8 cellular contexts compared by ENCODE assay signal in the genomic region with DNA sequence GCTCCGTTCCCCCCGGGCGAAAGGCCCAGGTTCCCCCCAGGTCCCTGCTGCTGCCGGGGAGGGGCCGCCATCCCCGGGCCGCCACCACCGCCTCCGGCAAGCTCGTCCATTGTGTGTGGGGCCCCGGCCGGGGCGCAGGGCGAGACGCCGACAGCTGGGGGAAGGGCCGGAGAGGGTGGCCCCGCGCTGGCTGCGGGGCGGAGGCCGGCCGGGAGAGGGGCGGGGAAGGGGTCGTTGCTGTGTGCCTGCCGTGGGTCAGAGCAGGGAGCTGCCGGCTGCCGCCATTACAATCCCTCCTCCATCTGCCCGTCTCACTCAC. TPM values are rescaled to one million over a fixed set of nuclear protein-coding genes. Genes with fewer than 3 reads are reported as not detected.
DNase-seq lines count a peak whose midpoint lies in the region; ATAC-seq and TF ChIP-seq lines count a peak whose summit lies in the region.

A gene with protein sequence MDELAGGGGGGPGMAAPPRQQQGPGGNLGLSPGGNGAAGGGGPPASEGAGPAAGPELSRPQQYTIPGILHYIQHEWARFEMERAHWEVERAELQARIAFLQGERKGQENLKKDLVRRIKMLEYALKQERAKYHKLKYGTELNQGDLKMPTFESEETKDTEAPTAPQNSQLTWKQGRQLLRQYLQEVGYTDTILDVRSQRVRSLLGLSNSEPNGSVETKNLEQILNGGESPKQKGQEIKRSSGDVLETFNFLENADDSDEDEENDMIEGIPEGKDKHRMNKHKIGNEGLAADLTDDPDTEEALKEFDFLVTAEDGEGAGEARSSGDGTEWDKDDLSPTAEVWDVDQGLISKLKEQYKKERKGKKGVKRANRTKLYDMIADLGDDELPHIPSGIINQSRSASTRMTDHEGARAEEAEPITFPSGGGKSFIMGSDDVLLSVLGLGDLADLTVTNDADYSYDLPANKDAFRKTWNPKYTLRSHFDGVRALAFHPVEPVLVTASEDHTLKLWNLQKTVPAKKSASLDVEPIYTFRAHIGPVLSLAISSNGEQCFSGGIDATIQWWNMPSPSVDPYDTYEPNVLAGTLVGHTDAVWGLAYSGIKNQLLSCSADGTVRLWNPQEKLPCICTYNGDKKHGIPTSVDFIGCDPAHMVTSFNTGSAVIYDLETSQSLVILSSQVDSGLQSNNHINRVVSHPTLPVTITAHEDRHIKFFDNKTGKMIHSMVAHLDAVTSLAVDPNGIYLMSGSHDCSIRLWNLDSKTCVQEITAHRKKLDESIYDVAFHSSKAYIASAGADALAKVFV (minus strand): TSS at position 304 of the 319 bp plus-strand sequence. CDS start 194 bp downstream, at position 110.

- H3K36me3 ChIP-seq in esophagus muscularis mucosa, result no peaks in the 10 kb centered on the region
- H3K36me3 ChIP-seq in neuron (ENCODE audit: insufficient read depth, low read length), result peaks cover 13% of the 10 kb centered on the region

- H3K4me3 ChIP-seq in esophagus muscularis mucosa (peak within 1 kb of the TSS; percentile 81 to 100 (median 90)), neuron (ENCODE audit: low read length) (peak within 1 kb of the TSS; percentile 76)

- no peak for TF ChIP-seq CTCF in esophagus muscularis mucosa (IDR thresholded peaks at IDR 0.05)

- H3K27me3 ChIP-seq in esophagus muscularis mucosa (peaks cover 0 to 3% (median 0%) of the 10 kb centered on the region in 4 donors), neuron (ENCODE audit: insufficient read depth, low read length) (no peaks in the 10 kb centered on the region)

- H3K9me3 ChIP-seq in esophagus muscularis mucosa, result no peaks in the 10 kb centered on the region
- no peaks in the 10 kb centered on the region for H3K9me3 ChIP-seq in neuron (ENCODE audit: low read length)

- intact Hi-C loops in esophagus muscularis mucosa (cut with DNase I), result no loop called here

- H3K4me1 ChIP-seq in esophagus muscularis mucosa, result peaks cover 23 to 48% (median 40%) of the 10 kb centered on the region in 4 donors
- H3K4me1 ChIP-seq in neuron (ENCODE audit: insufficient read depth, low read length), result peaks cover 23% of the 10 kb centered on the region

- no peak for TF ChIP-seq EP300 in esophagus muscularis mucosa (IDR thresholded peaks at IDR 0.05)

- H2AFZ ChIP-seq in neuron (ENCODE audit: low read depth, low read length), result peak within 1 kb of the TSS; percentile 77

- peak within 1 kb of the TSS; percentile 98 to 100 (median 100) for H3K27ac ChIP-seq in esophagus muscularis mucosa (replicated peaks in 1 of 4)

- ATAC-seq in GM21360 (IDR thresholded peaks at IDR 0.05; ENCODE audit: unreplicated experiment) (peak; percentile 23), HG02610 (IDR thresholded peaks at IDR 0.05; ENCODE audit: unreplicated experiment) (no peak), GM18861 (IDR thresholded peaks at IDR 0.05; ENCODE audit: unreplicated experiment) (no peak)

- 0% methylated on average over 4 of the region's 29 CpGs for WGBS in esophagus muscularis mucosa

- no peak for DNase-seq in RPMI7951 (ENCODE audit: low read depth)
- DNase-seq in esophagus muscularis mucosa (ENCODE audit: extremely low spot score), result no peak
- no peak for DNase-seq in NCI-H187 (lab: John Stamatoyannopoulos, UW)
- no peak for DNase-seq in activated effector memory CD4-positive, alpha-beta T cell treated with anti-CD3 and anti-CD28 coated beads, Interleukin-2, amount 50 U/mL, for 16 hours

- no peak for TF ChIP-seq POLR2A in esophagus muscularis mucosa (IDR thresholded peaks at IDR 0.05; ENCODE audit: low read depth)

RNA-seq across cellular contexts. Expression of the gene that starts here (rescaled TPM):
- 26.3 and 28.0 TPM in 2 replicates for total RNA-seq in RPMI7951 (2014; rRNA removed; shearing (Covaris generic))
- total RNA-seq in esophagus muscularis mucosa, result 10 to 100 TPM; 54.5 to 90.1 (median 68.9) TPM
